ENCODE assay signal across 8 cellular contexts in the genomic region with DNA sequence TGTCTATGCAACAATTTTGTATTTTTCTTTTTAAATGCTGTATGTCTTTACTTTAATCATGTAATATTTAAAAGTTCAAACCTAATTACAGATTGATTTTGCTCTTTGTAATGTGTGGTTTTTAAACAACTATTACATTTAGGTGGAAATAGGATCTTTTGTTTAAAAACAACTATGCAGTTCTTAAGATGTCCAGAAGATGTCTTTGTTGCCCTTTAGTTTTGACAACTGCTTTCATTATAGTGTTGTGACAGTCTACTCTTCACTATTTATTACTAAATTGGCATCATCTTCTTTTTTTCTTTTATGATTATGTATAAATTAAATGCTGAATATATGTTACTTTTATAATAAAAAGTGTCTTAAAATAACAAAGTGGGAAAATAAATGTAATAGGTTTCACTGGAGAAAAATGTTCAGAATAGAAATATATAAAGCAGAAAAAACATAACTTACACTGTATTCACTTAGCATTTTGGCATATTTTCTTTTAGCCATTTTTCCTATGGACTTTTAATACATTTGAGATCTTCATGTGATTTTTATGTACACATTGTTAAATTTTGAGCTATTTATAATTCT. TPM values are rescaled to one million over a fixed set of nuclear protein-coding genes. Genes with fewer than 3 reads are reported as not detected.
DNase-seq lines count a peak whose midpoint lies in the region; ATAC-seq, FAIRE-seq and TF ChIP-seq lines count a peak whose summit lies in the region.

No MANE protein-coding gene starts in this region.

- peaks cover 6% of the 10 kb centered on the region for H3K4me1 ChIP-seq in keratinocyte (ENCODE audit: control insufficient read depth, extremely low read depth, insufficient read depth, low read length)

- dilution Hi-C loops in keratinocyte (cut with MboI; ENCODE audit: extremely low pct_ligation_motif_present, low sequenced_read_pairs), result no loop called here

- no peak overlapping the region for H3K4me3 ChIP-seq in keratinocyte (ENCODE audit: control insufficient read depth in 2 of 3, extremely low read depth in 1 of 3, insufficient read depth in 2 of 3, low read depth in 1 of 3, low read length in 3 of 3)

- peak; percentile 31 for DNase-seq in SIG-M5 treated with dmso at 0.1 percent for 504 hours (lab: John Stamatoyannopoulos, UW; ENCODE audit: unreplicated experiment)
- no peak for DNase-seq in SIG-M5 (lab: John Stamatoyannopoulos, UW)
- peak; percentile 40 for DNase-seq in LHCN-M2 (ENCODE audit: low read depth)
- peak; percentile 52 for DNase-seq in amniotic epithelial cell (ENCODE audit: low read depth)
- no peak for DNase-seq in keratinocyte (ENCODE audit: low read depth, low spot score)
- no peak for DNase-seq in omental fat pad (ENCODE audit: low spot score)
- DNase-seq in GDM1 (lab: John Stamatoyannopoulos, UW), result no peak
- no peak for DNase-seq in 8988T

- no peaks in the 10 kb centered on the region for H4K20me1 ChIP-seq in keratinocyte (ENCODE audit: control insufficient read depth, extremely low read depth, insufficient read depth, low read length)

- H3K27me3 ChIP-seq in keratinocyte (ENCODE audit: control insufficient read depth, extremely low read depth, insufficient read depth, low read length), result no peaks in the 10 kb centered on the region

- no peak for FAIRE-seq in keratinocyte (lab: Jason Lieb, UNC)

- no peak overlapping the region for H3K27ac ChIP-seq in keratinocyte (ENCODE audit: control insufficient read depth, insufficient read depth, low read length)

- no peaks in the 10 kb centered on the region for H3K9me3 ChIP-seq in keratinocyte (ENCODE audit: control insufficient read depth, low read depth, low read length)

- TF ChIP-seq CTCF in keratinocyte (optimal IDR thresholded peaks at IDR 0.05 in 1 of 3, IDR thresholded peaks at IDR 0.05 in 1 of 3, conservative IDR thresholded peaks at IDR 0.05 in 1 of 3; ENCODE audit: extremely low read depth in 1 of 3, insufficient read depth in 2 of 3, low read length in 3 of 3) (peak in 2 of 3 experiments; percentile 30 to 38), omental fat pad (IDR thresholded peaks at IDR 0.05) (no peak)

- H3K9me1 ChIP-seq in keratinocyte (ENCODE audit: control insufficient read depth, extremely low read depth, insufficient read depth, low read length), result no peaks in the 10 kb centered on the region

- H2AFZ ChIP-seq in keratinocyte (ENCODE audit: control insufficient read depth, low read length), result no peak overlapping the region

- no peak overlapping the region for H3K9ac ChIP-seq in keratinocyte (ENCODE audit: control insufficient read depth, extremely low read depth, insufficient read depth, low read length)

- no peak overlapping the region for H3K4me2 ChIP-seq in keratinocyte (ENCODE audit: control insufficient read depth, extremely low read depth, insufficient read depth, low read depth, low read length)

- no peak for ATAC-seq in omental fat pad (ENCODE audit: low FRiP score)

- no peaks in the 10 kb centered on the region for H3K36me3 ChIP-seq in keratinocyte (ENCODE audit: control insufficient read depth in 2 of 2, extremely low read depth in 1 of 2, insufficient read depth in 2 of 2, low read length in 2 of 2)

- no peaks in the 10 kb centered on the region for H3K79me2 ChIP-seq in keratinocyte (ENCODE audit: control insufficient read depth, insufficient read depth, low read length)

RNA-seq across cellular contexts. Expression of a gene that starts 27.1 kb away (rescaled TPM):
- 104 and 114 TPM in 2 replicates for total RNA-seq in LHCN-M2 (2014; rRNA removed)
- 29.1 TPM for polyA plus RNA-seq in LHCN-M2 (2012)
- 22.4 to 49.8 TPM (median 47.2 TPM) in 3 replicates for polyA plus RNA-seq in keratinocyte
- polyA plus RNA-seq in keratinocyte (2011; ENCODE audit: low read depth), result 21.0 TPM
- polyA plus RNA-seq in keratinocyte (2011; cell fraction: cytosol; rRNA removed), result 21.1 and 33.7 TPM in 2 replicates
- 113 TPM in 2 replicates for polyA plus RNA-seq in keratinocyte (2011; cell fraction: nucleus; rRNA removed)
- 17.7 and 22.8 TPM in 2 replicates for polyA plus RNA-seq in keratinocyte (2012; ENCODE audit: low replicate concordance)
- 30.1 to 148 TPM (median 49.6 TPM) in 3 replicates for polyA minus RNA-seq in keratinocyte
- 20.9 TPM for polyA minus RNA-seq in keratinocyte (2011; cell fraction: cytosol; rRNA and poly(A)+ RNA removed)
- 70.5 and 143 TPM in 2 replicates for polyA minus RNA-seq in keratinocyte (2011; cell fraction: nucleus; rRNA and poly(A)+ RNA removed)
- total RNA-seq in omental fat pad, result 10 to 100 TPM; 42.3 to 70.5 (median 53.3) TPM

Comparison
In these comparisons a context has a peak if more than half of its experiments do, and no peak if none do; other contexts are left out.
1. DNase-seq: peak in SIG-M5 treated with dmso at 0.1 percent for 504 hours (single experiment), LHCN-M2 (single experiment) and amniotic epithelial cell (single experiment); none in SIG-M5 (single experiment), keratinocyte (single experiment), omental fat pad (single experiment), GDM1 (single experiment) and 8988T (single experiment).
2. CTCF ChIP-seq: peak in keratinocyte (2 of 3); none in omental fat pad (0 of 3).